9 cellular contexts compared by ENCODE assay signal in the genomic region with DNA sequence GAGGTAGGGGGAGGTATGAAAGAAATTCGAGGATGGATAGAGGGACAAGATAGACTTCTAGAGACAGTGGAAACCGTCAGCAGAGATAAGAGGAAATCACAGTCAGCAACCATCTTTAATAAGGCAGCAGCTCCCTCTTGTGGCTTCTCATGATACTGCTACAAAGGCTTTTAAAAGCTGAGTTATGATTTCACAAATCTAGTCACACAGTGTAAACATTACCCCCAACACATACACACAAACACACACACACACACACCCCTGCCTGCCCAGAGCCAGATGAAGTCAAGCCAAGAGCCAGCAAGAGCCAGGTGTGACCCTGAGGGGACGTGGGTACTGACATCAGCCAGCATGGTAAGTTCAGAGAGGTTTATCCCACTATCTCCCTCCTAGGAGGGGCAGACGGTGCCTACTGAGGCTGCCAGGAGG. TPM values are rescaled to one million over a fixed set of nuclear protein-coding genes. Genes with fewer than 3 reads are reported as not detected.
A peak's percentile ranks its signal among the peaks of the same experiment; 100 is the strongest.
DNase-seq lines count a peak whose midpoint lies in the region; ATAC-seq, FAIRE-seq and TF ChIP-seq lines count a peak whose summit lies in the region.
"Had no signal": no experiment of that assay in that cellular context is flagged by ENCODE, and none has a peak within 500 bp of the region (broad histone marks: within the 10 kb centered on the region; RNA-seq: fewer than 3 reads in every experiment).

No MANE protein-coding gene starts in this region.

- TF ChIP-seq CTCF in astrocyte (IDR thresholded peaks at IDR 0.05; ENCODE audit: insufficient read depth, low read depth, low read length) (peak; percentile 94), hepatocyte (IDR thresholded peaks at IDR 0.05; ENCODE audit: poor library complexity) (peak; percentile 91), spleen (IDR thresholded peaks at IDR 0.05 in 8 of 11, conservative IDR thresholded peaks at IDR 0.05 in 3 of 11) (peak; percentile 64 to 96 (median 84))

- H3K27ac Mint-ChIP-seq in astrocyte (ENCODE audit: unreplicated experiment), result no peak overlapping the region

- H3K9ac ChIP-seq in astrocyte (ENCODE audit: low read length), result no peak overlapping the region

- FAIRE-seq in astrocyte (lab: Jason Lieb, UNC), result peak; percentile 73
- FAIRE-seq: colon had no signal

- H3K4me1 ChIP-seq in astrocyte (ENCODE audit: insufficient read depth, low read length) (no peaks in the 10 kb centered on the region), hepatocyte (ENCODE audit: insufficient read depth) (no peaks in the 10 kb centered on the region), spleen (peaks cover 0 to 16% (median 3%) of the 10 kb centered on the region in 6 donors)

- peaks cover 1% of the 10 kb centered on the region for H3K9me3 Mint-ChIP-seq in astrocyte (ENCODE audit: unreplicated experiment)

- H3K27me3 ChIP-seq in astrocyte (ENCODE audit: insufficient read depth, low read length) (peaks cover 24% of the 10 kb centered on the region), hepatocyte (peaks cover 9% of the 10 kb centered on the region), spleen (replicated peaks in 1 of 7) (peaks cover 0 to 8% (median 0%) of the 10 kb centered on the region in 7 donors)

- peaks cover 27% of the 10 kb centered on the region for H3K27me3 Mint-ChIP-seq in astrocyte (ENCODE audit: low read depth, unreplicated experiment)

- H3K79me2 ChIP-seq in astrocyte (ENCODE audit: insufficient read depth, low read length) (no peaks in the 10 kb centered on the region), hepatocyte (no peaks in the 10 kb centered on the region)

- H3K9me2 ChIP-seq in hepatocyte (replicated peaks; ENCODE audit: insufficient read depth), result no peaks in the 10 kb centered on the region

- H2AFZ ChIP-seq in astrocyte (ENCODE audit: low read depth, low read length) (no peak overlapping the region), hepatocyte (no peak overlapping the region)

- DNase-seq in GM04504 (ENCODE audit: low read depth) (peak; percentile 32), NAMALWA (ENCODE audit: low spot score) (peak; percentile 87), SKM-1 (lab: John Stamatoyannopoulos, UW; ENCODE audit: unreplicated experiment) (peak; percentile 64), astrocyte (ENCODE audit: low read depth) (peak; percentile 28), hepatocyte (ENCODE audit: low spot score) (peak; percentile 84), spleen (no peak)

- H3K4me1 Mint-ChIP-seq in astrocyte (ENCODE audit: low read depth, unreplicated experiment), result no peaks in the 10 kb centered on the region

- H3K4me3 ChIP-seq in astrocyte (ENCODE audit: insufficient read depth, low read depth, low read length), result no peak overlapping the region
- H3K4me3 ChIP-seq in hepatocyte, result no peak overlapping the region
- no peak overlapping the region for H3K4me3 ChIP-seq in spleen

- H3K4me3 Mint-ChIP-seq in astrocyte (ENCODE audit: unreplicated experiment), result no peak overlapping the region

- H3K4me2 ChIP-seq in astrocyte (ENCODE audit: low read length) (no peak overlapping the region), hepatocyte (no peak overlapping the region)

- ATAC-seq in GM18867 (IDR thresholded peaks at IDR 0.05; ENCODE audit: unreplicated experiment) (no peak), HG03095 (IDR thresholded peaks at IDR 0.05; ENCODE audit: unreplicated experiment) (no peak)

- H4K20me1 ChIP-seq in astrocyte (ENCODE audit: insufficient read depth, low read length), result no peaks in the 10 kb centered on the region
- no peaks in the 10 kb centered on the region for H4K20me1 ChIP-seq in hepatocyte (ENCODE audit: insufficient read depth, poor library complexity, severe bottlenecking)

- intact Hi-C loops in spleen (cut with DNase I; ENCODE audit: low total_unique reads), result loop anchor here (2.0 kb wide), 1 partner anchor 61 kb away; no protein-coding TSS in a partner anchor

- H3K36me3 Mint-ChIP-seq in astrocyte (ENCODE audit: low read depth, unreplicated experiment), result no peaks in the 10 kb centered on the region

- WGBS in hepatocyte (ENCODE audit: low lambda C conversion rate, missing lambda C conversion rate), result 3% methylated on average over 4 of the region's 4 CpGs
- 14 to 24% (median 15%) methylated on average over 4 of the region's 4 CpGs for WGBS in spleen, 5 donors

- no peaks in the 10 kb centered on the region for H3K36me3 ChIP-seq in astrocyte (ENCODE audit: insufficient read depth, low read length)
- H3K36me3 ChIP-seq in hepatocyte (replicated peaks; ENCODE audit: insufficient read depth, low read depth), result no peaks in the 10 kb centered on the region
- no peaks in the 10 kb centered on the region for H3K36me3 ChIP-seq in spleen

- no peaks in the 10 kb centered on the region for H3K9me3 ChIP-seq in astrocyte (ENCODE audit: insufficient read depth, low read depth, low read length)
- H3K9me3 ChIP-seq in hepatocyte (ENCODE audit: low read depth), result no peaks in the 10 kb centered on the region
- H3K9me3 ChIP-seq in spleen, result no peaks in the 10 kb centered on the region

- no peak overlapping the region for H3K27ac ChIP-seq in astrocyte (ENCODE audit: low read depth, low read length)
- no peak overlapping the region for H3K27ac ChIP-seq in hepatocyte
- no peak overlapping the region for H3K27ac ChIP-seq in spleen

- peak in 1 of 3 donors; percentile 8 for TF ChIP-seq POLR2A in spleen (IDR thresholded peaks at IDR 0.05)

RNA-seq across cellular contexts. Expression of a gene that starts 16.4 kb away (rescaled TPM):
- total RNA-seq in astrocyte (not detected in 2 replicates), hepatocyte (not detected in 2 replicates), spleen (not detected)
- polyA plus RNA-seq in hepatocyte (not detected in 2 replicates), spleen (not detected)

RNA-seq across cellular contexts. Expression of a gene that starts 18.9 kb away (rescaled TPM):
- total RNA-seq in astrocyte (0.16 TPM in 1 of 2 replicates, not detected in the other), hepatocyte (not detected in 2 replicates), spleen (not detected)
- polyA plus RNA-seq in hepatocyte (not detected in 2 replicates), spleen (under 1 TPM in 1 of 3 donors, not detected in 2; 0.02 TPM)

RNA-seq across cellular contexts. Expression of a gene that starts 44.8 kb away (rescaled TPM):
- total RNA-seq in astrocyte, result 4.7 and 4.8 TPM in 2 replicates
- 9.1 and 12.6 TPM in 2 replicates for total RNA-seq in hepatocyte
- 6.1 and 6.3 TPM in 2 replicates for polyA plus RNA-seq in hepatocyte
- 1 to 10 TPM; 5.8 to 9.2 (median 7.3) TPM for total RNA-seq in spleen
- polyA plus RNA-seq in spleen, result 1 to 10 TPM; 4.3 to 7.6 (median 5.7) TPM
